In genomic region chr12:105420659-105421240, GRCh38 we compare ENCODE assay signal across 9 cellular contexts.
DNase-seq lines count a peak whose midpoint lies in the region; ATAC-seq and TF ChIP-seq lines count a peak whose summit lies in the region.
"Had no signal": no experiment of that assay in that cellular context is flagged by ENCODE, and none has a peak within 500 bp of the region (broad histone marks: within the 10 kb centered on the region; RNA-seq: fewer than 3 reads in every experiment).

No MANE protein-coding gene starts in this region.

- no peaks in the 10 kb centered on the region for H3K9me3 ChIP-seq in liver (ENCODE audit: control insufficient read depth in 4 of 4, low read length in 3 of 4)

- DNase-seq in DMS53 (lab: John Stamatoyannopoulos, UW) (peak; percentile 91), NCI-H460 (ENCODE audit: extremely low read depth, low read depth) (peak; percentile 81), coronary artery (ENCODE audit: low spot score) (no peak)
- peak; percentile 88 for DNase-seq in activated CD4-positive, alpha-beta T cell treated with anti-CD3 and anti-CD28 coated beads, Interleukin-2, amount 10 ng/mL, durations not matched to agents 24 days and 14 days
- peak; percentile 24 to 31 (median 29) for DNase-seq in stimulated activated CD4-positive, alpha-beta T cell treated with anti-CD3 and anti-CD28 coated beads, TNF-alpha, amount 100 ng/mL, for 4 hours (ENCODE audit: low read depth in 3 of 3)

- no peak overlapping the region for H3K4me3 Mint-ChIP-seq in activated CD4-positive, alpha-beta T cell treated with anti-CD3 and anti-CD28 coated beads, Interleukin-2, amount 10 ng/mL, durations not matched to agents 24 days and 14 days
- H3K4me3 Mint-ChIP-seq: activated naive CD8-positive, alpha-beta T cell had no signal

- no peak overlapping the region for H3K9ac ChIP-seq in liver (ENCODE audit: low read depth in 1 of 2, low read length in 2 of 2)

- H3K27ac Mint-ChIP-seq in activated CD4-positive, alpha-beta T cell treated with anti-CD3 and anti-CD28 coated beads, Interleukin-2, amount 10 ng/mL, durations not matched to agents 24 days and 14 days = no peak overlapping the region
- H3K27ac Mint-ChIP-seq: activated naive CD8-positive, alpha-beta T cell had no signal

- H3K4me3 ChIP-seq in coronary artery (no peak overlapping the region), liver (ENCODE audit: low read depth in 1 of 3, low read length in 3 of 3) (no peak overlapping the region)

- H3K36me3 Mint-ChIP-seq in activated CD4-positive, alpha-beta T cell treated with anti-CD3 and anti-CD28 coated beads, Interleukin-2, amount 10 ng/mL, durations not matched to agents 24 days and 14 days (ENCODE audit: low read depth) = no peaks in the 10 kb centered on the region
- H3K36me3 Mint-ChIP-seq: activated naive CD8-positive, alpha-beta T cell had no signal

- peak; percentile 100 for TF ChIP-seq RAD21 in liver (IDR thresholded peaks at IDR 0.05)

- H3K36me3 ChIP-seq in liver (ENCODE audit: control insufficient read depth in 4 of 4, insufficient read depth in 3 of 4, low read depth in 1 of 4, low read length in 3 of 4) = no peaks in the 10 kb centered on the region

- peaks cover 8% of the 10 kb centered on the region for H3K27me3 Mint-ChIP-seq in activated CD4-positive, alpha-beta T cell treated with anti-CD3 and anti-CD28 coated beads, Interleukin-2, amount 10 ng/mL, durations not matched to agents 24 days and 14 days

- no peaks in the 10 kb centered on the region for H3K4me1 Mint-ChIP-seq in activated CD4-positive, alpha-beta T cell treated with anti-CD3 and anti-CD28 coated beads, Interleukin-2, amount 10 ng/mL, durations not matched to agents 24 days and 14 days

- intact Hi-C loops in activated CD4-positive, alpha-beta T cell treated with anti-CD3 and anti-CD28 coated beads, Interleukin-2, amount 10 ng/mL, durations not matched to agents 24 days and 14 days (cut with micrococcal nuclease) = loop anchor here (1.0 kb wide), 2 partner anchors 716 to 804 kb away; no protein-coding TSS in a partner anchor

- H3K9me3 Mint-ChIP-seq in activated CD4-positive, alpha-beta T cell treated with anti-CD3 and anti-CD28 coated beads, Interleukin-2, amount 10 ng/mL, durations not matched to agents 24 days and 14 days = no peaks in the 10 kb centered on the region

- no peaks in the 10 kb centered on the region for H3K27me3 ChIP-seq in liver (ENCODE audit: control insufficient read depth in 4 of 4, insufficient read depth in 4 of 4, low read length in 3 of 4)

- ATAC-seq in HG02938 (IDR thresholded peaks at IDR 0.05; ENCODE audit: unreplicated experiment) (peak; percentile 58), GM19395 (IDR thresholded peaks at IDR 0.05; ENCODE audit: unreplicated experiment) (no peak)

- H3K27ac ChIP-seq in coronary artery = no peak overlapping the region
- no peak overlapping the region for H3K27ac ChIP-seq in liver (ENCODE audit: low read depth in 1 of 2, low read length in 2 of 2)

- H3K4me1 ChIP-seq in liver (ENCODE audit: control insufficient read depth in 4 of 4, insufficient read depth in 4 of 4, low read length in 3 of 4) = peaks cover 0 to under 1% (median 0%) of the 10 kb centered on the region in 4 donors

- TF ChIP-seq CTCF in coronary artery (IDR thresholded peaks at IDR 0.05) (peak; percentile 60), liver (IDR thresholded peaks at IDR 0.05; ENCODE audit: low read depth, low read length, missing input control) (peak; percentile 95)

TF ChIP-seq in liver, 16 proteins besides CTCF, POLR2A, EP300 and RAD21:
- no peak for TF ChIP-seq REST (IDR thresholded peaks at IDR 0.05)
- TF ChIP-seq FOXA2 (IDR thresholded peaks at IDR 0.05) = no peak
- TF ChIP-seq ATF3 (IDR thresholded peaks at IDR 0.05) = no peak
- no peak for TF ChIP-seq EGR1 (IDR thresholded peaks at IDR 0.05; ENCODE audit: low read depth in 2 of 2)
- TF ChIP-seq HNF4G (IDR thresholded peaks at IDR 0.05) = no peak
- no peak for TF ChIP-seq YY1 (IDR thresholded peaks at IDR 0.05)
- no peak for TF ChIP-seq FOXA1 (IDR thresholded peaks at IDR 0.05)
- no peak for TF ChIP-seq HNF4A (conservative IDR thresholded peaks at IDR 0.05)
- no peak for TF ChIP-seq SP1 (IDR thresholded peaks at IDR 0.05)
- no peak for TF ChIP-seq GABPA (IDR thresholded peaks at IDR 0.05 in 1 of 2, conservative IDR thresholded peaks at IDR 0.05 in 1 of 2)
- no peak for TF ChIP-seq TAF1 (conservative IDR thresholded peaks at IDR 0.05)
- TF ChIP-seq JUND (IDR thresholded peaks at IDR 0.05) = no peak
- no peak for TF ChIP-seq ZBTB33 (IDR thresholded peaks at IDR 0.05)
- no peak for TF ChIP-seq RXRA (IDR thresholded peaks at IDR 0.05)
- TF ChIP-seq NR2F2 (IDR thresholded peaks at IDR 0.05) = no peak
- TF ChIP-seq MAX (IDR thresholded peaks at IDR 0.05) = no peak
